ENCODE assay signal across 1 cellular context in the genomic region with DNA sequence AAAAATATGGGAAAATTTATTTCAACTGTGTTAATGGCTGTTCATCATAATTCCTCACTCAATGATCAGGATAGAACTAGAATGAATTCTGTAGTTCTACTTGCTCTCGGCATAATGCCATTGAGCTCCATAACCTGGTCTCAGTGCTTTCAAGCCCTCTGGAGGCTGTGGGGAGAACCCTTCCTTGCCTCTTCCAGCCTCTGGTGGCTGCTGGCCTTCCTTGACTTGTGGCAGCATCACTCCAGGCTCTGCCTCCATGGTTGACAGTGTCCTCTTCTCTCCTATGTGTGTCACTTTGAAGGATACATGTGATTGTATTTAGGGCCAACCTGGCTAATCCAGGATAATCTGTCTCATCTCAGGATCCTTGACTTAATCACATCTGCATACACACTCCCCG.
TF ChIP-seq lines count a peak whose summit lies in the region.

No MANE protein-coding gene starts in this region.

TF ChIP-seq in WTC11, 78 proteins besides CTCF, POLR2A, EP300 and RAD21:
- TF ChIP-seq, protein P1, sequence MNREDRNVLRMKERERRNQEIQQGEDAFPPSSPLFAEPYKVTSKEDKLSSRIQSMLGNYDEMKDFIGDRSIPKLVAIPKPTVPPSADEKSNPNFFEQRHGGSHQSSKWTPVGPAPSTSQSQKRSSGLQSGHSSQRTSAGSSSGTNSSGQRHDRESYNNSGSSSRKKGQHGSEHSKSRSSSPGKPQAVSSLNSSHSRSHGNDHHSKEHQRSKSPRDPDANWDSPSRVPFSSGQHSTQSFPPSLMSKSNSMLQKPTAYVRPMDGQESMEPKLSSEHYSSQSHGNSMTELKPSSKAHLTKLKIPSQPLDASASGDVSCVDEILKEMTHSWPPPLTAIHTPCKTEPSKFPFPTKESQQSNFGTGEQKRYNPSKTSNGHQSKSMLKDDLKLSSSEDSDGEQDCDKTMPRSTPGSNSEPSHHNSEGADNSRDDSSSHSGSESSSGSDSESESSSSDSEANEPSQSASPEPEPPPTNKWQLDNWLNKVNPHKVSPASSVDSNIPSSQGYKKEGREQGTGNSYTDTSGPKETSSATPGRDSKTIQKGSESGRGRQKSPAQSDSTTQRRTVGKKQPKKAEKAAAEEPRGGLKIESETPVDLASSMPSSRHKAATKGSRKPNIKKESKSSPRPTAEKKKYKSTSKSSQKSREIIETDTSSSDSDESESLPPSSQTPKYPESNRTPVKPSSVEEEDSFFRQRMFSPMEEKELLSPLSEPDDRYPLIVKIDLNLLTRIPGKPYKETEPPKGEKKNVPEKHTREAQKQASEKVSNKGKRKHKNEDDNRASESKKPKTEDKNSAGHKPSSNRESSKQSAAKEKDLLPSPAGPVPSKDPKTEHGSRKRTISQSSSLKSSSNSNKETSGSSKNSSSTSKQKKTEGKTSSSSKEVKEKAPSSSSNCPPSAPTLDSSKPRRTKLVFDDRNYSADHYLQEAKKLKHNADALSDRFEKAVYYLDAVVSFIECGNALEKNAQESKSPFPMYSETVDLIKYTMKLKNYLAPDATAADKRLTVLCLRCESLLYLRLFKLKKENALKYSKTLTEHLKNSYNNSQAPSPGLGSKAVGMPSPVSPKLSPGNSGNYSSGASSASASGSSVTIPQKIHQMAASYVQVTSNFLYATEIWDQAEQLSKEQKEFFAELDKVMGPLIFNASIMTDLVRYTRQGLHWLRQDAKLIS (CRISPR knock-in tag; IDR thresholded peaks at IDR 0.05; ENCODE audit: borderline replicate concordance): no peak
- TF ChIP-seq, protein P2, sequence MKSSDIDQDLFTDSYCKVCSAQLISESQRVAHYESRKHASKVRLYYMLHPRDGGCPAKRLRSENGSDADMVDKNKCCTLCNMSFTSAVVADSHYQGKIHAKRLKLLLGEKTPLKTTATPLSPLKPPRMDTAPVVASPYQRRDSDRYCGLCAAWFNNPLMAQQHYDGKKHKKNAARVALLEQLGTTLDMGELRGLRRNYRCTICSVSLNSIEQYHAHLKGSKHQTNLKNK (CRISPR knock-in tag; IDR thresholded peaks at IDR 0.05): no peak
- TF ChIP-seq, protein P3, sequence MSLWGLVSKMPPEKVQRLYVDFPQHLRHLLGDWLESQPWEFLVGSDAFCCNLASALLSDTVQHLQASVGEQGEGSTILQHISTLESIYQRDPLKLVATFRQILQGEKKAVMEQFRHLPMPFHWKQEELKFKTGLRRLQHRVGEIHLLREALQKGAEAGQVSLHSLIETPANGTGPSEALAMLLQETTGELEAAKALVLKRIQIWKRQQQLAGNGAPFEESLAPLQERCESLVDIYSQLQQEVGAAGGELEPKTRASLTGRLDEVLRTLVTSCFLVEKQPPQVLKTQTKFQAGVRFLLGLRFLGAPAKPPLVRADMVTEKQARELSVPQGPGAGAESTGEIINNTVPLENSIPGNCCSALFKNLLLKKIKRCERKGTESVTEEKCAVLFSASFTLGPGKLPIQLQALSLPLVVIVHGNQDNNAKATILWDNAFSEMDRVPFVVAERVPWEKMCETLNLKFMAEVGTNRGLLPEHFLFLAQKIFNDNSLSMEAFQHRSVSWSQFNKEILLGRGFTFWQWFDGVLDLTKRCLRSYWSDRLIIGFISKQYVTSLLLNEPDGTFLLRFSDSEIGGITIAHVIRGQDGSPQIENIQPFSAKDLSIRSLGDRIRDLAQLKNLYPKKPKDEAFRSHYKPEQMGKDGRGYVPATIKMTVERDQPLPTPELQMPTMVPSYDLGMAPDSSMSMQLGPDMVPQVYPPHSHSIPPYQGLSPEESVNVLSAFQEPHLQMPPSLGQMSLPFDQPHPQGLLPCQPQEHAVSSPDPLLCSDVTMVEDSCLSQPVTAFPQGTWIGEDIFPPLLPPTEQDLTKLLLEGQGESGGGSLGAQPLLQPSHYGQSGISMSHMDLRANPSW (CRISPR knock-in tag; conservative IDR thresholded peaks at IDR 0.05; ENCODE audit: low read depth): no peak
- TF ChIP-seq JUN (CRISPR knock-in tag; IDR thresholded peaks at IDR 0.05): no peak
- TF ChIP-seq, protein P4, sequence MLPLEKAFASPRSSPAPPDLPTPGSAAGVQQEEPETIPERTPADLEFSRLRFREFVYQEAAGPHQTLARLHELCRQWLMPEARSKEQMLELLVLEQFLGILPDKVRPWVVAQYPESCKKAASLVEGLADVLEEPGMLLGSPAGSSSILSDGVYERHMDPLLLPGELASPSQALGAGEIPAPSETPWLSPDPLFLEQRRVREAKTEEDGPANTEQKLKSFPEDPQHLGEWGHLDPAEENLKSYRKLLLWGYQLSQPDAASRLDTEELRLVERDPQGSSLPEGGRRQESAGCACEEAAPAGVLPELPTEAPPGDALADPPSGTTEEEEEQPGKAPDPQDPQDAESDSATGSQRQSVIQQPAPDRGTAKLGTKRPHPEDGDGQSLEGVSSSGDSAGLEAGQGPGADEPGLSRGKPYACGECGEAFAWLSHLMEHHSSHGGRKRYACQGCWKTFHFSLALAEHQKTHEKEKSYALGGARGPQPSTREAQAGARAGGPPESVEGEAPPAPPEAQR (CRISPR knock-in tag; IDR thresholded peaks at IDR 0.05): no peak
- TF ChIP-seq OVOL2 (CRISPR knock-in tag; IDR thresholded peaks at IDR 0.05; ENCODE audit: borderline replicate concordance): no peak
- no peak for TF ChIP-seq ETV6 (CRISPR knock-in tag; IDR thresholded peaks at IDR 0.05)
- no peak for TF ChIP-seq ZNF423 (CRISPR knock-in tag; IDR thresholded peaks at IDR 0.05)
- no peak for TF ChIP-seq SOX15 (CRISPR knock-in tag; IDR thresholded peaks at IDR 0.05)
- no peak for TF ChIP-seq TP53 (CRISPR knock-in tag; IDR thresholded peaks at IDR 0.05)
- TF ChIP-seq, protein P5, sequence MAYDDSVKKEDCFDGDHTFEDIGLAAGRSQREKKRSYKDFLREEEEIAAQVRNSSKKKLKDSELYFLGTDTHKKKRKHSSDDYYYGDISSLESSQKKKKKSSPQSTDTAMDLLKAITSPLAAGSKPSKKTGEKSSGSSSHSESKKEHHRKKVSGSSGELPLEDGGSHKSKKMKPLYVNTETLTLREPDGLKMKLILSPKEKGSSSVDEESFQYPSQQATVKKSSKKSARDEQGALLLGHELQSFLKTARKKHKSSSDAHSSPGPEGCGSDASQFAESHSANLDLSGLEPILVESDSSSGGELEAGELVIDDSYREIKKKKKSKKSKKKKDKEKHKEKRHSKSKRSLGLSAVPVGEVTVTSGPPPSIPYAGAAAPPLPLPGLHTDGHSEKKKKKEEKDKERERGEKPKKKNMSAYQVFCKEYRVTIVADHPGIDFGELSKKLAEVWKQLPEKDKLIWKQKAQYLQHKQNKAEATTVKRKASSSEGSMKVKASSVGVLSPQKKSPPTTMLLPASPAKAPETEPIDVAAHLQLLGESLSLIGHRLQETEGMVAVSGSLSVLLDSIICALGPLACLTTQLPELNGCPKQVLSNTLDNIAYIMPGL (CRISPR knock-in tag; IDR thresholded peaks at IDR 0.05): no peak
- no peak for TF ChIP-seq ZNF138 (CRISPR knock-in tag; conservative IDR thresholded peaks at IDR 0.05)
- TF ChIP-seq, protein P6, sequence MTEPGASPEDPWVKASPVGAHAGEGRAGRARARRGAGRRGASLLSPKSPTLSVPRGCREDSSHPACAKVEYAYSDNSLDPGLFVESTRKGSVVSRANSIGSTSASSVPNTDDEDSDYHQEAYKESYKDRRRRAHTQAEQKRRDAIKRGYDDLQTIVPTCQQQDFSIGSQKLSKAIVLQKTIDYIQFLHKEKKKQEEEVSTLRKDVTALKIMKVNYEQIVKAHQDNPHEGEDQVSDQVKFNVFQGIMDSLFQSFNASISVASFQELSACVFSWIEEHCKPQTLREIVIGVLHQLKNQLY (CRISPR knock-in tag; IDR thresholded peaks at IDR 0.05): no peak
- TF ChIP-seq ZBTB21 (CRISPR knock-in tag; IDR thresholded peaks at IDR 0.05; ENCODE audit: borderline replicate concordance): no peak
- TF ChIP-seq, protein P7, sequence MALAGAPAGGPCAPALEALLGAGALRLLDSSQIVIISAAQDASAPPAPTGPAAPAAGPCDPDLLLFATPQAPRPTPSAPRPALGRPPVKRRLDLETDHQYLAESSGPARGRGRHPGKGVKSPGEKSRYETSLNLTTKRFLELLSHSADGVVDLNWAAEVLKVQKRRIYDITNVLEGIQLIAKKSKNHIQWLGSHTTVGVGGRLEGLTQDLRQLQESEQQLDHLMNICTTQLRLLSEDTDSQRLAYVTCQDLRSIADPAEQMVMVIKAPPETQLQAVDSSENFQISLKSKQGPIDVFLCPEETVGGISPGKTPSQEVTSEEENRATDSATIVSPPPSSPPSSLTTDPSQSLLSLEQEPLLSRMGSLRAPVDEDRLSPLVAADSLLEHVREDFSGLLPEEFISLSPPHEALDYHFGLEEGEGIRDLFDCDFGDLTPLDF (CRISPR knock-in tag; IDR thresholded peaks at IDR 0.05): no peak
- no peak for TF ChIP-seq CREB1 (CRISPR knock-in tag; IDR thresholded peaks at IDR 0.05)
- no peak for TF ChIP-seq CBFB (CRISPR knock-in tag; IDR thresholded peaks at IDR 0.05; ENCODE audit: low read depth)
- no peak for TF ChIP-seq NR3C1 (CRISPR knock-in tag; conservative IDR thresholded peaks at IDR 0.05; ENCODE audit: low read depth)
- no peak for TF ChIP-seq ATF1 (CRISPR knock-in tag; IDR thresholded peaks at IDR 0.05)
- TF ChIP-seq, protein P8, sequence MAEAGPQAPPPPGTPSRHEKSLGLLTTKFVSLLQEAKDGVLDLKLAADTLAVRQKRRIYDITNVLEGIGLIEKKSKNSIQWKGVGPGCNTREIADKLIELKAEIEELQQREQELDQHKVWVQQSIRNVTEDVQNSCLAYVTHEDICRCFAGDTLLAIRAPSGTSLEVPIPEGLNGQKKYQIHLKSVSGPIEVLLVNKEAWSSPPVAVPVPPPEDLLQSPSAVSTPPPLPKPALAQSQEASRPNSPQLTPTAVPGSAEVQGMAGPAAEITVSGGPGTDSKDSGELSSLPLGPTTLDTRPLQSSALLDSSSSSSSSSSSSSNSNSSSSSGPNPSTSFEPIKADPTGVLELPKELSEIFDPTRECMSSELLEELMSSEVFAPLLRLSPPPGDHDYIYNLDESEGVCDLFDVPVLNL (CRISPR knock-in tag; IDR thresholded peaks at IDR 0.05; ENCODE audit: borderline replicate concordance, low read depth): no peak
